Comparison of ENCODE assay signal across 1 cellular context in the genomic region with DNA sequence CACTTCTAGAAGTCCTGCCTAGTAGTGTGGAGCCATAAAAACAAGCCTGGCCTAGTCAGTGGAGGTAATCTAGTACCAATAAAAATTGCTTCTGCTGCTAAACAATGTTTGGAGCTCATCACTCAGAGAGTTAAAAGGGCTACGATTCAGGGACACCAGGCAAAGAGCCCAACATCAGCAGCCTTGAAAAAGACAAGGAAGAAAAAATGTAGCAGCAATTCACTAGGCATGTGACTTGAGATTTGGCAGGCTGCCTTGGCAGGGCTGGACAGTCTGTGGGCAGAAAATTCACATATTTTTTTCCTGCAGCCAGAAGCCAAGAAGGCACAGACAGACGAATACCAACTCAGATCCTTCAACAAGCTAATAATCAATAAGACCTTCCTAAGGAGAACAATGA.
TF ChIP-seq lines count a peak whose summit lies in the region.

No MANE protein-coding gene starts in this region.

TF ChIP-seq in H1, 55 proteins besides CTCF, POLR2A, EP300 and RAD21:
- no peak for TF ChIP-seq CBX8 (IDR thresholded peaks at IDR 0.05; ENCODE audit: borderline replicate concordance, low read depth, low read length)
- no peak for TF ChIP-seq ATF2 (IDR thresholded peaks at IDR 0.05; ENCODE audit: low read length)
- TF ChIP-seq NRF1 (IDR thresholded peaks at IDR 0.05; ENCODE audit: low read depth, low read length), result no peak
- no peak for TF ChIP-seq CREB1 (IDR thresholded peaks at IDR 0.05)
- TF ChIP-seq SP4 (IDR thresholded peaks at IDR 0.05; ENCODE audit: low read length), result no peak
- no peak for TF ChIP-seq GABPA (IDR thresholded peaks at IDR 0.05; ENCODE audit: borderline replicate concordance, insufficient read depth, low read length)
- TF ChIP-seq KDM4A (IDR thresholded peaks at IDR 0.05; ENCODE audit: low read depth, low read length, severe bottlenecking), result no peak
- no peak for TF ChIP-seq BACH1 (IDR thresholded peaks at IDR 0.05; ENCODE audit: low read length)
- TF ChIP-seq SUZ12 (IDR thresholded peaks at IDR 0.05; ENCODE audit: low read length), result no peak
- TF ChIP-seq JUND (IDR thresholded peaks at IDR 0.05; ENCODE audit: low read length), result no peak
- TF ChIP-seq TAF1 (IDR thresholded peaks at IDR 0.05; ENCODE audit: low read depth, low read length), result no peak
- TF ChIP-seq HDAC2 (IDR thresholded peaks at IDR 0.05; ENCODE audit: borderline replicate concordance in 1 of 2, low read depth in 2 of 2, low read length in 2 of 2), result no peak
- no peak for TF ChIP-seq EZH2 (IDR thresholded peaks at IDR 0.05; ENCODE audit: low read depth, low read length, severe bottlenecking)
- no peak for TF ChIP-seq CHD1 (IDR thresholded peaks at IDR 0.05; ENCODE audit: low read depth, low read length)
- TF ChIP-seq EGR1 (IDR thresholded peaks at IDR 0.05; ENCODE audit: borderline replicate concordance, low read depth, low read length), result no peak
- no peak for TF ChIP-seq NANOG (IDR thresholded peaks at IDR 0.05; ENCODE audit: insufficient read depth, low read depth, low read length, poor library complexity, severe bottlenecking)
- no peak for TF ChIP-seq RNF2 (IDR thresholded peaks at IDR 0.05; ENCODE audit: borderline replicate concordance, low read depth, low read length, missing control alignments, poor library complexity, severe bottlenecking)
- no peak for TF ChIP-seq RBBP5 (IDR thresholded peaks at IDR 0.05; ENCODE audit: borderline replicate concordance, low read depth, low read length)
- TF ChIP-seq RXRA (IDR thresholded peaks at IDR 0.05; ENCODE audit: insufficient read depth, low read depth, low read length), result no peak
- TF ChIP-seq MAFK (IDR thresholded peaks at IDR 0.05; ENCODE audit: low read depth, low read length), result no peak
TF ChIP-seq in H1: peak in this region for 0.
